1 cellular context compared by ENCODE assay signal in the genomic region with DNA sequence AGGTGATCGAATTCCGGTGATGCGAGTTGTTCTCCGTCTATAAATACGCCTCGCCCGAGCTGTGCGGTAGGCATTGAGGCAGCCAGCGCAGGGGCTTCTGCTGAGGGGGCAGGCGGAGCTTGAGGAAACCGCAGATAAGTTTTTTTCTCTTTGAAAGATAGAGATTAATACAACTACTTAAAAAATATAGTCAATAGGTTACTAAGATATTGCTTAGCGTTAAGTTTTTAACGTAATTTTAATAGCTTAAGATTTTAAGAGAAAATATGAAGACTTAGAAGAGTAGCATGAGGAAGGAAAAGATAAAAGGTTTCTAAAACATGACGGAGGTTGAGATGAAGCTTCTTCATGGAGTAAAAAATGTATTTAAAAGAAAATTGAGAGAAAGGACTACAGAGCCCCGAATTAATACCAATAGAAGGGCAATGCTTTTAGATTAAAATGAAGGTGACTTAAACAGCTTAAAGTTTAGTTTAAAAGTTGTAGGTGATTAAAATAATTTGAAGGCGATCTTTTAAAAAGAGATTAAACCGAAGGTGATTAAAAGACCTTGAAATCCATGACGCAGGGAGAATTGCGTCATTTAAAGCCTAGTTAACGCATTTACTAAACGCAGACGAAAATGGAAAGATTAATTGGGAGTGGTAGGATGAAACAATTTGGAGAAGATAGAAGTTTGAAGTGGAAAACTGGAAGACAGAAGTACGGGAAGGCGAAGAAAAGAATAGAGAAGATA.
TF ChIP-seq lines count a peak whose summit lies in the region.

Gene MALAT1 (plus strand): TSS at position 69 of the 736 bp plus-strand sequence.

TF ChIP-seq in HepG2, 621 proteins besides CTCF, POLR2A, EP300 and RAD21 (continued from another document and continues in another):
- TF ChIP-seq ARHGAP35 (CRISPR knock-in tag; IDR thresholded peaks at IDR 0.05; ENCODE audit: borderline replicate concordance) (no peak), ZNF232 (CRISPR knock-in tag; IDR thresholded peaks at IDR 0.05; ENCODE audit: borderline replicate concordance) (peak; percentile 79; the same call in 1 of the 2 replicates), IKZF1 (IDR thresholded peaks at IDR 0.05) (no peak), ZNF530 (CRISPR knock-in tag; IDR thresholded peaks at IDR 0.05; ENCODE audit: low read depth) (no peak), SMYD3 (CRISPR knock-in tag; IDR thresholded peaks at IDR 0.05) (peak; percentile 71; the same call in 1 of the 2 replicates), ZNF546 (CRISPR knock-in tag; conservative IDR thresholded peaks at IDR 0.05) (no peak), HNRNPL (IDR thresholded peaks at IDR 0.05; ENCODE audit: low read depth, low read length) (no peak), HOXA9 (CRISPR knock-in tag; IDR thresholded peaks at IDR 0.05; ENCODE audit: borderline replicate concordance) (no peak), SMAD3 (CRISPR knock-in tag; IDR thresholded peaks at IDR 0.05) (peak; percentile 94), GTF3A (CRISPR knock-in tag; conservative IDR thresholded peaks at IDR 0.05) (no peak), HBP1 (CRISPR knock-in tag; IDR thresholded peaks at IDR 0.05; ENCODE audit: low read depth) (peak; percentile 94), XBP1 (CRISPR knock-in tag; IDR thresholded peaks at IDR 0.05) (peak; percentile 62), GZF1 (CRISPR knock-in tag; IDR thresholded peaks at IDR 0.05) (no peak), ZNF614 (CRISPR knock-in tag; IDR thresholded peaks at IDR 0.05; ENCODE audit: borderline replicate concordance) (peak; percentile 95), SMAD1 (CRISPR knock-in tag; IDR thresholded peaks at IDR 0.05; ENCODE audit: borderline replicate concordance, low read depth) (no peak), FOXJ3 (CRISPR knock-in tag; IDR thresholded peaks at IDR 0.05; ENCODE audit: borderline replicate concordance) (no peak), PHF8 (CRISPR knock-in tag; IDR thresholded peaks at IDR 0.05) (peak; percentile 71), ZBTB49 (CRISPR knock-in tag; IDR thresholded peaks at IDR 0.05; ENCODE audit: borderline replicate concordance) (no peak), JUNB (CRISPR knock-in tag; IDR thresholded peaks at IDR 0.05; ENCODE audit: borderline replicate concordance) (no peak), HDAC6 (IDR thresholded peaks at IDR 0.05; ENCODE audit: low read depth, low read length) (peak; percentile 84; the same call in 1 of the 2 replicates), ZNF775 (CRISPR knock-in tag; IDR thresholded peaks at IDR 0.05; ENCODE audit: borderline replicate concordance) (no peak), ZNF83 (CRISPR knock-in tag; IDR thresholded peaks at IDR 0.05; ENCODE audit: borderline replicate concordance) (no peak), ZBTB7A (CRISPR knock-in tag; IDR thresholded peaks at IDR 0.05) (no peak), SP4 (CRISPR knock-in tag; IDR thresholded peaks at IDR 0.05) (peak; percentile 57; the same call in 1 of the 2 replicates), IKZF4 (CRISPR knock-in tag; IDR thresholded peaks at IDR 0.05; ENCODE audit: borderline replicate concordance, low read depth, not compliant biosample characterization) (peak; percentile 34), PPARG (CRISPR knock-in tag; conservative IDR thresholded peaks at IDR 0.05) (peak; percentile 54; the same call in 1 of the 2 replicates), HOXA5 (CRISPR knock-in tag; IDR thresholded peaks at IDR 0.05) (peak; percentile 83), ZNF33B (CRISPR knock-in tag; IDR thresholded peaks at IDR 0.05) (0 out of 2 replicates have a peak, but pooled peaks have one; percentile 46), MXI1 (IDR thresholded peaks at IDR 0.05; ENCODE audit: borderline replicate concordance, low read depth, low read length) (peak; percentile 71; the same call in 1 of the 3 replicates), RFX3 (CRISPR knock-in tag; IDR thresholded peaks at IDR 0.05) (no peak), PTBP1 (IDR thresholded peaks at IDR 0.05; ENCODE audit: low read depth, low read length, poor library complexity, severe bottlenecking) (no peak), ZNF468 (CRISPR knock-in tag; IDR thresholded peaks at IDR 0.05) (no peak), ZNF354B (CRISPR knock-in tag; IDR thresholded peaks at IDR 0.05) (peak; percentile 74; the same call in 1 of the 2 replicates), DMAP1 (CRISPR knock-in tag; IDR thresholded peaks at IDR 0.05) (peak; percentile 96), NCOA1 (CRISPR knock-in tag; IDR thresholded peaks at IDR 0.05) (no peak), ISL2 (CRISPR knock-in tag; IDR thresholded peaks at IDR 0.05) (peak; percentile 40; the same call in 1 of the 2 replicates), ZBTB43 (CRISPR knock-in tag; conservative IDR thresholded peaks at IDR 0.05) (no peak), AHDC1 (CRISPR knock-in tag; IDR thresholded peaks at IDR 0.05; ENCODE audit: borderline replicate concordance) (no peak), ZNF33A (CRISPR knock-in tag; IDR thresholded peaks at IDR 0.05; ENCODE audit: borderline replicate concordance) (no peak), ZFYVE20 (CRISPR knock-in tag; IDR thresholded peaks at IDR 0.05; ENCODE audit: borderline replicate concordance, low read depth) (no peak), FOXP4 (CRISPR knock-in tag; IDR thresholded peaks at IDR 0.05) (peak; percentile 70), NFKB2 (CRISPR knock-in tag; IDR thresholded peaks at IDR 0.05; ENCODE audit: borderline replicate concordance) (peak; percentile 64; the same call in 1 of the 2 replicates), RARA (CRISPR knock-in tag; IDR thresholded peaks at IDR 0.05) (peak; percentile 65), ASH2L (IDR thresholded peaks at IDR 0.05; ENCODE audit: insufficient read length, low read depth, low read length) (peak; percentile 21)
- TF ChIP-seq, protein P1, sequence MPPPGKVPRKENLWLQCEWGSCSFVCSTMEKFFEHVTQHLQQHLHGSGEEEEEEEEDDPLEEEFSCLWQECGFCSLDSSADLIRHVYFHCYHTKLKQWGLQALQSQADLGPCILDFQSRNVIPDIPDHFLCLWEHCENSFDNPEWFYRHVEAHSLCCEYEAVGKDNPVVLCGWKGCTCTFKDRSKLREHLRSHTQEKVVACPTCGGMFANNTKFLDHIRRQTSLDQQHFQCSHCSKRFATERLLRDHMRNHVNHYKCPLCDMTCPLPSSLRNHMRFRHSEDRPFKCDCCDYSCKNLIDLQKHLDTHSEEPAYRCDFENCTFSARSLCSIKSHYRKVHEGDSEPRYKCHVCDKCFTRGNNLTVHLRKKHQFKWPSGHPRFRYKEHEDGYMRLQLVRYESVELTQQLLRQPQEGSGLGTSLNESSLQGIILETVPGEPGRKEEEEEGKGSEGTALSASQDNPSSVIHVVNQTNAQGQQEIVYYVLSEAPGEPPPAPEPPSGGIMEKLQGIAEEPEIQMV (CRISPR knock-in tag; IDR thresholded peaks at IDR 0.05; ENCODE audit: low read depth), result no peak
- TF ChIP-seq, protein P2, sequence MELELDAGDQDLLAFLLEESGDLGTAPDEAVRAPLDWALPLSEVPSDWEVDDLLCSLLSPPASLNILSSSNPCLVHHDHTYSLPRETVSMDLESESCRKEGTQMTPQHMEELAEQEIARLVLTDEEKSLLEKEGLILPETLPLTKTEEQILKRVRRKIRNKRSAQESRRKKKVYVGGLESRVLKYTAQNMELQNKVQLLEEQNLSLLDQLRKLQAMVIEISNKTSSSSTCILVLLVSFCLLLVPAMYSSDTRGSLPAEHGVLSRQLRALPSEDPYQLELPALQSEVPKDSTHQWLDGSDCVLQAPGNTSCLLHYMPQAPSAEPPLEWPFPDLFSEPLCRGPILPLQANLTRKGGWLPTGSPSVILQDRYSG (CRISPR knock-in tag; IDR thresholded peaks at IDR 0.05), result no peak
- TF ChIP-seq, protein P3, sequence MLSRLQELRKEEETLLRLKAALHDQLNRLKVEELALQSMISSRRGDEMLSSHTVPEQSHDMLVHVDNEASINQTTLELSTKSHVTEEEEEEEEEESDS (CRISPR knock-in tag; IDR thresholded peaks at IDR 0.05; ENCODE audit: borderline replicate concordance), result 0 out of 2 replicates have a peak, but pooled peaks have one; percentile 70
